ENCODE assay signal across 9 cellular contexts in the genomic region with DNA sequence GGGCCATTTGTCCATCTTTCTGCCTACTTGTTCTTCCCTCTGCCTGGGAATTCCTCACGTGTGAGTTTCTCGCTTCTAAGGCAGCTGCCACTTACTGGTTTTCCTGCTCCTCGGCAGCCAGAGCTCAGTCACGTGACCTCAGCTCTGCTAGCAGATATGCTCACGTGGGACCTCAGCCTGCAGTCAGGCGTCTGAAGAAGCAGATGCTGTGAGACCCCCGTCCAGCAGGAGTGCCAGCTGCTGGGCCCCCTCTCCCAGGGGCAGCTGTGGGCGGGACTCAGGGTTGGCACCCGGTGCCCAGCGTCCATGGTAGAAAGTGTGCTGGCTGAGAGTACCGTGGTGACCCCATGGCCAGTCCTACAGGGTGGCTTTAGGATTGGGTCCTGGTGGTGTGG.
DNase-seq lines count a peak whose midpoint lies in the region; ATAC-seq and TF ChIP-seq lines count a peak whose summit lies in the region.
"Had no signal": no experiment of that assay in that cellular context is flagged by ENCODE, and none has a peak within 500 bp of the region (broad histone marks: within the 10 kb centered on the region; RNA-seq: fewer than 3 reads in every experiment).

No MANE protein-coding gene starts in this region.

- H3K4me3 ChIP-seq in transverse colon, result no peak overlapping the region
- H3K4me3 ChIP-seq in GM23338, result no peak overlapping the region
- H3K4me3 ChIP-seq: breast epithelium had no signal

- H3K36me3 ChIP-seq in transverse colon, result no peaks in the 10 kb centered on the region
- no peaks in the 10 kb centered on the region for H3K36me3 ChIP-seq in GM23338 (ENCODE audit: insufficient read depth)
- H3K36me3 ChIP-seq: breast epithelium had no signal

- H3K4me3 Mint-ChIP-seq in CD14-positive monocyte, result peak overlapping the region in 1 of 2 donors; percentile 69
- H3K4me3 Mint-ChIP-seq in naive thymus-derived CD8-positive, alpha-beta T cell, result peak overlapping the region; percentile 67 to 90 (median 78)
- no peak overlapping the region for H3K4me3 Mint-ChIP-seq in GM23338

- no peak for TF ChIP-seq CTCF in CD14-positive monocyte (IDR thresholded peaks at IDR 0.05)
- no peak for TF ChIP-seq CTCF in transverse colon (IDR thresholded peaks at IDR 0.05)
- TF ChIP-seq CTCF in GM23338 (conservative IDR thresholded peaks at IDR 0.05; ENCODE audit: low read depth in 2 of 2), result no peak

- no peaks in the 10 kb centered on the region for H3K9me2 ChIP-seq in GM23338 (ENCODE audit: insufficient read depth)

- peaks cover 79% of the 10 kb centered on the region for H3K4me1 Mint-ChIP-seq in CD14-positive monocyte
- peaks cover 55 to 78% (median 70%) of the 10 kb centered on the region in 4 donors for H3K4me1 Mint-ChIP-seq in naive thymus-derived CD8-positive, alpha-beta T cell
- H3K4me1 Mint-ChIP-seq in GM23338, result peaks cover 17% of the 10 kb centered on the region

- peak; percentile 72 for DNase-seq in CD14-positive monocyte (ENCODE audit: low spot score)
- peak; percentile 30 for DNase-seq in T-helper 22 cell (ENCODE audit: low read depth)
- DNase-seq in effector CD8-positive, alpha-beta T cell (lab: John Stamatoyannopoulos, UW), result peak; percentile 34
- DNase-seq in naive thymus-derived CD8-positive, alpha-beta T cell, result peak in 9 of 10 donors; percentile 39 to 82 (median 59)
- peak; percentile 65 for DNase-seq in transverse colon
- DNase-seq in GM23338 (ENCODE audit: low spot score), result no peak

- no peak overlapping the region for H2AFZ ChIP-seq in GM23338

- H3K27ac Mint-ChIP-seq in CD14-positive monocyte (peak overlapping the region; percentile 80 to 96 (median 92)), GM23338 (no peak overlapping the region)
- peak overlapping the region; percentile 78 to 95 (median 92) for H3K27ac Mint-ChIP-seq in naive thymus-derived CD8-positive, alpha-beta T cell

- no peak for TF ChIP-seq EP300 in transverse colon (IDR thresholded peaks at IDR 0.05; ENCODE audit: low read depth)

- no peaks in the 10 kb centered on the region for H3K79me2 ChIP-seq in GM23338 (replicated peaks; ENCODE audit: insufficient read depth)

- H3F3A ChIP-seq in GM23338 (replicated peaks; ENCODE audit: low read depth), result no peaks in the 10 kb centered on the region

- H3K27ac ChIP-seq in transverse colon, result peak overlapping the region in 2 of 4 donors; percentile 2 to 26
- no peak overlapping the region for H3K27ac ChIP-seq in GM23338 (ENCODE audit: low read depth)
- H3K27ac ChIP-seq: breast epithelium had no signal

- in situ Hi-C loops in transverse colon (cut with MboI; ENCODE audit: low pct_ligation_motif_present in 1 of 4, low pct_unique_long_range_greater_than_20kb in 1 of 4, low sequenced_read_pairs in 3 of 4), result no loop called here

- intact Hi-C loops in CD14-positive monocyte (cut with micrococcal nuclease) (loop anchor here in 1 of 2 donors (5.0 kb wide), 1 partner anchor 157 kb away; no protein-coding TSS in a partner anchor), transverse colon (cut with DNase I; ENCODE audit: low total_unique reads) (no loop called here)

- H3K27me3 ChIP-seq in transverse colon (no peaks in the 10 kb centered on the region), GM23338 (ENCODE audit: insufficient read depth) (no peaks in the 10 kb centered on the region)
- H3K27me3 ChIP-seq: breast epithelium had no signal

- no peaks in the 10 kb centered on the region for H4K20me1 ChIP-seq in GM23338 (replicated peaks; ENCODE audit: insufficient read depth)

- ATAC-seq in HG02759 (IDR thresholded peaks at IDR 0.05; ENCODE audit: unreplicated experiment) (peak; percentile 35), GM23338 (no peak), HG02571 (IDR thresholded peaks at IDR 0.05; ENCODE audit: unreplicated experiment) (no peak)
- ATAC-seq in naive thymus-derived CD8-positive, alpha-beta T cell, result peak; percentile 72 to 75

- H3K9me3 Mint-ChIP-seq in CD14-positive monocyte (no peaks in the 10 kb centered on the region), GM23338 (no peaks in the 10 kb centered on the region)
- no peaks in the 10 kb centered on the region for H3K9me3 Mint-ChIP-seq in naive thymus-derived CD8-positive, alpha-beta T cell

- H3K4me2 ChIP-seq in GM23338, result no peak overlapping the region

- WGBS in transverse colon (ENCODE audit: low coverage in 1 of 2), 2 donors, result 24% methylated on average over 8 of the region's 11 CpGs; no CpG with 5 or more reads in 1 of the 2 donors

- no peaks in the 10 kb centered on the region for H3K9me3 ChIP-seq in transverse colon
- H3K9me3 ChIP-seq: breast epithelium had no signal

- H3K27me3 Mint-ChIP-seq in CD14-positive monocyte (ENCODE audit: low read depth in 3 of 3) (peaks cover 11 to 23% (median 12%) of the 10 kb centered on the region in 3 donors), GM23338 (ENCODE audit: insufficient read depth, low read depth, poor library complexity) (peaks cover 6% of the 10 kb centered on the region)
- no peaks in the 10 kb centered on the region for H3K27me3 Mint-ChIP-seq in naive thymus-derived CD8-positive, alpha-beta T cell

- no peak for TF ChIP-seq POLR2A in transverse colon (IDR thresholded peaks at IDR 0.05)

- H3K4me1 ChIP-seq in transverse colon (peaks cover 8 to 31% (median 12%) of the 10 kb centered on the region in 4 donors), GM23338 (ENCODE audit: insufficient read depth) (no peaks in the 10 kb centered on the region)

- POLR2A ChIA-PET in naive thymus-derived CD8-positive, alpha-beta T cell (lab: Charles Lee), result interaction anchor here (0.8 to 3.6 kb wide), 7 partner anchors 9 to 791 kb away, joined by 3 to 24 read pairs (median 3); a partner anchor contains a TSS

- H3K36me3 Mint-ChIP-seq in CD14-positive monocyte (peaks cover 16 to 20% of the 10 kb centered on the region in 2 donors), GM23338 (ENCODE audit: low read depth) (peaks cover 2% of the 10 kb centered on the region; the same call in 1 of the 3 replicates)
- H3K36me3 Mint-ChIP-seq in naive thymus-derived CD8-positive, alpha-beta T cell, result no peaks in the 10 kb centered on the region

TF ChIP-seq in GM23338, 12 proteins besides CTCF, POLR2A, EP300 and RAD21:
- TF ChIP-seq NANOG (IDR thresholded peaks at IDR 0.05; ENCODE audit: borderline replicate concordance), result no peak

Comparison
In these comparisons a context has a peak if more than half of its experiments do, and no peak if none do; other contexts are left out.
1. ATAC-seq: peak in HG02759 (single experiment) and naive thymus-derived CD8-positive, alpha-beta T cell (2 of 2); none in GM23338 (single experiment) and HG02571 (single experiment).